9 cellular contexts compared by ENCODE assay signal in the genomic region with DNA sequence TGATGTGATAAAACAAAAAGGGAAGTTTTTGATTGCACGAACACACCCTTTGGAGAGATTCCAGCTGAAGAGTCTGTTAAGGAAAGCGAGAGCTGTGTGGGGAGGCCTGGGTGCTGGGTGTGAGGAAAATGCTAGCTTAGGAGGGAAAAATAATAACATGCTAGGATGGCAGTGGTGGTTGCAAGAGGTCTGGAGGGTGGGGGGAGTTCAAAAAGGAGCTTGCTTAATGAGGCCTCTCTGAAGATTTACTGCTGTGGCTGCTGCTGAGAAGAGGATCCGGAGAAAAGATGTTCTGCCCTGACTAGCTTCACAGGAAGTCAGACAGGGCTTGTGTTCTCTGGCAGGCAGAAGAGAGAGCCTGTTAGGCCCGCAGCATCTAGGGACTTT.
A peak's percentile ranks its signal among the peaks of the same experiment; 100 is the strongest.
DNase-seq lines count a peak whose midpoint lies in the region; ATAC-seq and TF ChIP-seq lines count a peak whose summit lies in the region.
"Had no signal": no experiment of that assay in that cellular context is flagged by ENCODE, and none has a peak within 500 bp of the region (broad histone marks: within the 10 kb centered on the region; RNA-seq: fewer than 3 reads in every experiment).

No MANE protein-coding gene starts in this region.

- ATAC-seq in HG02678 (IDR thresholded peaks at IDR 0.05; ENCODE audit: unreplicated experiment) = no peak

- peak in 1 of 3 donors; percentile 49 for DNase-seq in Peyer's patch
- DNase-seq in fibroblast of pulmonary artery (ENCODE audit: low read depth) = peak; percentile 35
- DNase-seq in sigmoid colon = no peak
- DNase-seq in activated naive CD4-positive, alpha-beta T cell (lab: John Stamatoyannopoulos, UW) = no peak
- no peak for DNase-seq in pons (ENCODE audit: low spot score)
- DNase-seq: activated CD4-positive, CD25-positive, alpha-beta regulatory T cell treated with anti-CD3 and anti-CD28 coated beads, Interleukin-2, amount 50 U/mL, for 72 hours; NCI-H2107 had no signal

- H3K9me3 ChIP-seq in HEK293 (ENCODE audit: control insufficient read depth, insufficient read depth, low read depth, low read length) (no peaks in the 10 kb centered on the region), Peyer's patch (no peaks in the 10 kb centered on the region), sigmoid colon (no peaks in the 10 kb centered on the region)

- TF ChIP-seq POLR2A in Peyer's patch (IDR thresholded peaks at IDR 0.05) = no peak
- TF ChIP-seq POLR2A in sigmoid colon (IDR thresholded peaks at IDR 0.05) = no peak

- TF ChIP-seq CTCF in HEK293 (tag by site-specific recombination; IDR thresholded peaks at IDR 0.05) = no peak
- no peak for TF ChIP-seq CTCF in Peyer's patch (IDR thresholded peaks at IDR 0.05)
- TF ChIP-seq CTCF in fibroblast of pulmonary artery (IDR thresholded peaks at IDR 0.05; ENCODE audit: low read length, missing control alignments) = no peak
- no peak for TF ChIP-seq CTCF in sigmoid colon (IDR thresholded peaks at IDR 0.05)

- H3K4me3 ChIP-seq in HEK293 (ENCODE audit: low read depth, low read length) (no peak overlapping the region), Peyer's patch (no peak overlapping the region), fibroblast of pulmonary artery (replicated peaks; ENCODE audit: low read depth, low read length) (no peak overlapping the region), sigmoid colon (no peak overlapping the region)

- CTCF ChIA-PET in HEK293 (lab: Yijun Ruan, JAX) = no interaction called here

- no peak overlapping the region for H3K27ac ChIP-seq in HEK293 (ENCODE audit: extremely low read depth, low read depth, low read length)
- peak overlapping the region in 3 of 4 donors; percentile 18 to 43 (median 26) for H3K27ac ChIP-seq in Peyer's patch
- H3K27ac ChIP-seq in sigmoid colon = peak overlapping the region in 3 of 4 donors; percentile 8 to 21 (median 15)

- POLR2A ChIA-PET in HEK293 (lab: Yijun Ruan, JAX) = no interaction called here

- 7 to 15% methylated on average over 4 of the region's 4 CpGs for WGBS in sigmoid colon, 2 donors

- H3K27me3 ChIP-seq in Peyer's patch (no peaks in the 10 kb centered on the region), sigmoid colon (no peaks in the 10 kb centered on the region)

- intact Hi-C loops in sigmoid colon (cut with DNase I) = no loop called here

- H3K4me1 ChIP-seq in HEK293 (ENCODE audit: control insufficient read depth, insufficient read depth, low read length) (peaks cover 10% of the 10 kb centered on the region), Peyer's patch (peaks cover 0 to 26% (median 0%) of the 10 kb centered on the region in 4 donors), sigmoid colon (peaks cover 0 to 10% (median 4%) of the 10 kb centered on the region in 4 donors)

- no peaks in the 10 kb centered on the region for H3K36me3 ChIP-seq in HEK293 (ENCODE audit: control insufficient read depth in 2 of 2, insufficient read depth in 1 of 2, low read length in 2 of 2)
- no peaks in the 10 kb centered on the region for H3K36me3 ChIP-seq in Peyer's patch
- H3K36me3 ChIP-seq in sigmoid colon = no peaks in the 10 kb centered on the region

- no peak for TF ChIP-seq EP300 in sigmoid colon (IDR thresholded peaks at IDR 0.05)

TF ChIP-seq in HEK293, 187 proteins besides CTCF, POLR2A, EP300 and RAD21:
- TF ChIP-seq ZNF398 (tag by site-specific recombination; IDR thresholded peaks at IDR 0.05) (peak; percentile 56), REST (tag by site-specific recombination; IDR thresholded peaks at IDR 0.05) (no peak), SP7 (tag by site-specific recombination; IDR thresholded peaks at IDR 0.05) (peak; percentile 93), KLF1 (tag by site-specific recombination; IDR thresholded peaks at IDR 0.05) (0 out of 2 replicates have a peak, but pooled peaks have one; percentile 10), ZBTB1 (tag by site-specific recombination; IDR thresholded peaks at IDR 0.05) (no peak)
- TF ChIP-seq, protein P1, sequence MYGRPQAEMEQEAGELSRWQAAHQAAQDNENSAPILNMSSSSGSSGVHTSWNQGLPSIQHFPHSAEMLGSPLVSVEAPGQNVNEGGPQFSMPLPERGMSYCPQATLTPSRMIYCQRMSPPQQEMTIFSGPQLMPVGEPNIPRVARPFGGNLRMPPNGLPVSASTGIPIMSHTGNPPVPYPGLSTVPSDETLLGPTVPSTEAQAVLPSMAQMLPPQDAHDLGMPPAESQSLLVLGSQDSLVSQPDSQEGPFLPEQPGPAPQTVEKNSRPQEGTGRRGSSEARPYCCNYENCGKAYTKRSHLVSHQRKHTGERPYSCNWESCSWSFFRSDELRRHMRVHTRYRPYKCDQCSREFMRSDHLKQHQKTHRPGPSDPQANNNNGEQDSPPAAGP (tag by site-specific recombination; IDR thresholded peaks at IDR 0.05) = 0 out of 2 replicates have a peak, but pooled peaks have one; percentile 21
